In the genomic region with DNA sequence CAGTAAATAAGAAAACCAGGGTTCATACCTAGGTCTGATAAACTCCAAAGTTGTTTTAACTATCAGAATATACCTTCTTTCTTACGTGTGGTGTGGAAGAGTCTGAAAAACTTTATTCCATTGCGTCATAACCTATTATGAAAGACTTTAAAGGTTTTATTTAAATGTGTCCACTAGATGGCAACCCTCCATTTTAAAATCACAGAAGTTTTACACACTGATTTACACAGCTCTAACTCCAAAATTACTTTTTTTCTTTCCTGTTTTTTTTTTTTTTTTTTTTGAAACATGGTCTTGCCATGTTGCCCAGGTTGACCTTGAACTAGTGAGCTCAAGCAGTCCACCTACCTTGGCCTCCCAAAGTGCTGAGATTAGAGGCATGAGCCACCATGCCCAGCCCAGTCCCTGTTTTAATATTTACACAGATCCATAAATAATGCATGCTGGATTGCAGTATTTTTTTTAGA, we compare ENCODE assay signal across 1 cellular context.
TF ChIP-seq lines count a peak whose summit lies in the region.

No MANE protein-coding gene starts in this region.

TF ChIP-seq in K562, 482 proteins besides CTCF, POLR2A, EP300 and RAD21 (continued from another document and continues in another):
- TF ChIP-seq, protein P1, sequence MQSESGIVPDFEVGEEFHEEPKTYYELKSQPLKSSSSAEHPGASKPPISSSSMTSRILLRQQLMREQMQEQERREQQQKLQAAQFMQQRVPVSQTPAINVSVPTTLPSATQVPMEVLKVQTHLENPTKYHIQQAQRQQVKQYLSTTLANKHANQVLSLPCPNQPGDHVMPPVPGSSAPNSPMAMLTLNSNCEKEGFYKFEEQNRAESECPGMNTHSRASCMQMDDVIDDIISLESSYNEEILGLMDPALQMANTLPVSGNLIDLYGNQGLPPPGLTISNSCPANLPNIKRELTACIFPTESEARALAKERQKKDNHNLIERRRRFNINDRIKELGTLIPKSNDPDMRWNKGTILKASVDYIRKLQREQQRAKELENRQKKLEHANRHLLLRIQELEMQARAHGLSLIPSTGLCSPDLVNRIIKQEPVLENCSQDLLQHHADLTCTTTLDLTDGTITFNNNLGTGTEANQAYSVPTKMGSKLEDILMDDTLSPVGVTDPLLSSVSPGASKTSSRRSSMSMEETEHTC (IDR thresholded peaks at IDR 0.05), result no peak
- TF ChIP-seq, protein P2, sequence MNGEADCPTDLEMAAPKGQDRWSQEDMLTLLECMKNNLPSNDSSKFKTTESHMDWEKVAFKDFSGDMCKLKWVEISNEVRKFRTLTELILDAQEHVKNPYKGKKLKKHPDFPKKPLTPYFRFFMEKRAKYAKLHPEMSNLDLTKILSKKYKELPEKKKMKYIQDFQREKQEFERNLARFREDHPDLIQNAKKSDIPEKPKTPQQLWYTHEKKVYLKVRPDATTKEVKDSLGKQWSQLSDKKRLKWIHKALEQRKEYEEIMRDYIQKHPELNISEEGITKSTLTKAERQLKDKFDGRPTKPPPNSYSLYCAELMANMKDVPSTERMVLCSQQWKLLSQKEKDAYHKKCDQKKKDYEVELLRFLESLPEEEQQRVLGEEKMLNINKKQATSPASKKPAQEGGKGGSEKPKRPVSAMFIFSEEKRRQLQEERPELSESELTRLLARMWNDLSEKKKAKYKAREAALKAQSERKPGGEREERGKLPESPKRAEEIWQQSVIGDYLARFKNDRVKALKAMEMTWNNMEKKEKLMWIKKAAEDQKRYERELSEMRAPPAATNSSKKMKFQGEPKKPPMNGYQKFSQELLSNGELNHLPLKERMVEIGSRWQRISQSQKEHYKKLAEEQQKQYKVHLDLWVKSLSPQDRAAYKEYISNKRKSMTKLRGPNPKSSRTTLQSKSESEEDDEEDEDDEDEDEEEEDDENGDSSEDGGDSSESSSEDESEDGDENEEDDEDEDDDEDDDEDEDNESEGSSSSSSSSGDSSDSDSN (IDR thresholded peaks at IDR 0.05; ENCODE audit: borderline replicate concordance in 1 of 2, low read depth in 2 of 2, low read length in 2 of 2), result no peak
- TF ChIP-seq, protein P3, sequence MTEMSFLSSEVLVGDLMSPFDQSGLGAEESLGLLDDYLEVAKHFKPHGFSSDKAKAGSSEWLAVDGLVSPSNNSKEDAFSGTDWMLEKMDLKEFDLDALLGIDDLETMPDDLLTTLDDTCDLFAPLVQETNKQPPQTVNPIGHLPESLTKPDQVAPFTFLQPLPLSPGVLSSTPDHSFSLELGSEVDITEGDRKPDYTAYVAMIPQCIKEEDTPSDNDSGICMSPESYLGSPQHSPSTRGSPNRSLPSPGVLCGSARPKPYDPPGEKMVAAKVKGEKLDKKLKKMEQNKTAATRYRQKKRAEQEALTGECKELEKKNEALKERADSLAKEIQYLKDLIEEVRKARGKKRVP (CRISPR knock-in tag; IDR thresholded peaks at IDR 0.05), result no peak
- no peak for TF ChIP-seq GABPB1 (CRISPR knock-in tag; IDR thresholded peaks at IDR 0.05)
- TF ChIP-seq RUNX1 (IDR thresholded peaks at IDR 0.05; ENCODE audit: low read depth), result no peak
- TF ChIP-seq ERF (CRISPR knock-in tag; IDR thresholded peaks at IDR 0.05), result no peak
- no peak for TF ChIP-seq C11orf30 (IDR thresholded peaks at IDR 0.05; ENCODE audit: low read depth)
- TF ChIP-seq, protein P4, sequence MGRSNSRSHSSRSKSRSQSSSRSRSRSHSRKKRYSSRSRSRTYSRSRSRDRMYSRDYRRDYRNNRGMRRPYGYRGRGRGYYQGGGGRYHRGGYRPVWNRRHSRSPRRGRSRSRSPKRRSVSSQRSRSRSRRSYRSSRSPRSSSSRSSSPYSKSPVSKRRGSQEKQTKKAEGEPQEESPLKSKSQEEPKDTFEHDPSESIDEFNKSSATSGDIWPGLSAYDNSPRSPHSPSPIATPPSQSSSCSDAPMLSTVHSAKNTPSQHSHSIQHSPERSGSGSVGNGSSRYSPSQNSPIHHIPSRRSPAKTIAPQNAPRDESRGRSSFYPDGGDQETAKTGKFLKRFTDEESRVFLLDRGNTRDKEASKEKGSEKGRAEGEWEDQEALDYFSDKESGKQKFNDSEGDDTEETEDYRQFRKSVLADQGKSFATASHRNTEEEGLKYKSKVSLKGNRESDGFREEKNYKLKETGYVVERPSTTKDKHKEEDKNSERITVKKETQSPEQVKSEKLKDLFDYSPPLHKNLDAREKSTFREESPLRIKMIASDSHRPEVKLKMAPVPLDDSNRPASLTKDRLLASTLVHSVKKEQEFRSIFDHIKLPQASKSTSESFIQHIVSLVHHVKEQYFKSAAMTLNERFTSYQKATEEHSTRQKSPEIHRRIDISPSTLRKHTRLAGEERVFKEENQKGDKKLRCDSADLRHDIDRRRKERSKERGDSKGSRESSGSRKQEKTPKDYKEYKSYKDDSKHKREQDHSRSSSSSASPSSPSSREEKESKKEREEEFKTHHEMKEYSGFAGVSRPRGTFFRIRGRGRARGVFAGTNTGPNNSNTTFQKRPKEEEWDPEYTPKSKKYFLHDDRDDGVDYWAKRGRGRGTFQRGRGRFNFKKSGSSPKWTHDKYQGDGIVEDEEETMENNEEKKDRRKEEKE (IDR thresholded peaks at IDR 0.05; ENCODE audit: borderline replicate concordance in 1 of 2, control insufficient read depth in 1 of 2, low read depth in 2 of 2, low read length in 1 of 2), result no peak
- TF ChIP-seq MEIS2 (IDR thresholded peaks at IDR 0.05; ENCODE audit: partially characterized antibody), result no peak
- TF ChIP-seq PTTG1 (tag; IDR thresholded peaks at IDR 0.05; ENCODE audit: low read depth), result no peak
- no peak for TF ChIP-seq RBM34 (IDR thresholded peaks at IDR 0.05; ENCODE audit: borderline replicate concordance, insufficient read depth, low read length)
- TF ChIP-seq, protein P5, sequence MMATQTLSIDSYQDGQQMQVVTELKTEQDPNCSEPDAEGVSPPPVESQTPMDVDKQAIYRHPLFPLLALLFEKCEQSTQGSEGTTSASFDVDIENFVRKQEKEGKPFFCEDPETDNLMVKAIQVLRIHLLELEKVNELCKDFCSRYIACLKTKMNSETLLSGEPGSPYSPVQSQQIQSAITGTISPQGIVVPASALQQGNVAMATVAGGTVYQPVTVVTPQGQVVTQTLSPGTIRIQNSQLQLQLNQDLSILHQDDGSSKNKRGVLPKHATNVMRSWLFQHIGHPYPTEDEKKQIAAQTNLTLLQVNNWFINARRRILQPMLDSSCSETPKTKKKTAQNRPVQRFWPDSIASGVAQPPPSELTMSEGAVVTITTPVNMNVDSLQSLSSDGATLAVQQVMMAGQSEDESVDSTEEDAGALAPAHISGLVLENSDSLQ (IDR thresholded peaks at IDR 0.05), result no peak
- peak; percentile 63 for TF ChIP-seq BRD9 (IDR thresholded peaks at IDR 0.05; ENCODE audit: low read depth, partially characterized antibody)
- 0 out of 2 replicates have a peak, but pooled peaks have one; percentile 65 for TF ChIP-seq NFATC3 (IDR thresholded peaks at IDR 0.05)
- no peak for TF ChIP-seq RBFOX2 (IDR thresholded peaks at IDR 0.05; ENCODE audit: low read depth, low read length)
- TF ChIP-seq FUS (optimal IDR thresholded peaks at IDR 0.05; ENCODE audit: low read depth, low read length), result no peak
- no peak for TF ChIP-seq HDGF (IDR thresholded peaks at IDR 0.05)
- no peak for TF ChIP-seq KHSRP (IDR thresholded peaks at IDR 0.05)
- TF ChIP-seq, protein P6, sequence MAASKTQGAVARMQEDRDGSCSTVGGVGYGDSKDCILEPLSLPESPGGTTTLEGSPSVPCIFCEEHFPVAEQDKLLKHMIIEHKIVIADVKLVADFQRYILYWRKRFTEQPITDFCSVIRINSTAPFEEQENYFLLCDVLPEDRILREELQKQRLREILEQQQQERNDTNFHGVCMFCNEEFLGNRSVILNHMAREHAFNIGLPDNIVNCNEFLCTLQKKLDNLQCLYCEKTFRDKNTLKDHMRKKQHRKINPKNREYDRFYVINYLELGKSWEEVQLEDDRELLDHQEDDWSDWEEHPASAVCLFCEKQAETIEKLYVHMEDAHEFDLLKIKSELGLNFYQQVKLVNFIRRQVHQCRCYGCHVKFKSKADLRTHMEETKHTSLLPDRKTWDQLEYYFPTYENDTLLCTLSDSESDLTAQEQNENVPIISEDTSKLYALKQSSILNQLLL (CRISPR knock-in tag; IDR thresholded peaks at IDR 0.05; ENCODE audit: borderline replicate concordance), result no peak
- 0 out of 2 replicates have a peak, but pooled peaks have one; percentile 29 for TF ChIP-seq NBN (IDR thresholded peaks at IDR 0.05; ENCODE audit: low read depth)
- TF ChIP-seq HDAC8 (tag; IDR thresholded peaks at IDR 0.05), result no peak
- no peak for TF ChIP-seq RBM14 (IDR thresholded peaks at IDR 0.05; ENCODE audit: borderline replicate concordance, insufficient read depth, low read depth, low read length)
- TF ChIP-seq MAFK (IDR thresholded peaks at IDR 0.05; ENCODE audit: low read length), result no peak
- TF ChIP-seq, protein P7, sequence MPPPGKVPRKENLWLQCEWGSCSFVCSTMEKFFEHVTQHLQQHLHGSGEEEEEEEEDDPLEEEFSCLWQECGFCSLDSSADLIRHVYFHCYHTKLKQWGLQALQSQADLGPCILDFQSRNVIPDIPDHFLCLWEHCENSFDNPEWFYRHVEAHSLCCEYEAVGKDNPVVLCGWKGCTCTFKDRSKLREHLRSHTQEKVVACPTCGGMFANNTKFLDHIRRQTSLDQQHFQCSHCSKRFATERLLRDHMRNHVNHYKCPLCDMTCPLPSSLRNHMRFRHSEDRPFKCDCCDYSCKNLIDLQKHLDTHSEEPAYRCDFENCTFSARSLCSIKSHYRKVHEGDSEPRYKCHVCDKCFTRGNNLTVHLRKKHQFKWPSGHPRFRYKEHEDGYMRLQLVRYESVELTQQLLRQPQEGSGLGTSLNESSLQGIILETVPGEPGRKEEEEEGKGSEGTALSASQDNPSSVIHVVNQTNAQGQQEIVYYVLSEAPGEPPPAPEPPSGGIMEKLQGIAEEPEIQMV (tag; conservative IDR thresholded peaks at IDR 0.05; ENCODE audit: low read depth), result no peak
- no peak for TF ChIP-seq ZEB2 (IDR thresholded peaks at IDR 0.05)
- TF ChIP-seq, protein P8, sequence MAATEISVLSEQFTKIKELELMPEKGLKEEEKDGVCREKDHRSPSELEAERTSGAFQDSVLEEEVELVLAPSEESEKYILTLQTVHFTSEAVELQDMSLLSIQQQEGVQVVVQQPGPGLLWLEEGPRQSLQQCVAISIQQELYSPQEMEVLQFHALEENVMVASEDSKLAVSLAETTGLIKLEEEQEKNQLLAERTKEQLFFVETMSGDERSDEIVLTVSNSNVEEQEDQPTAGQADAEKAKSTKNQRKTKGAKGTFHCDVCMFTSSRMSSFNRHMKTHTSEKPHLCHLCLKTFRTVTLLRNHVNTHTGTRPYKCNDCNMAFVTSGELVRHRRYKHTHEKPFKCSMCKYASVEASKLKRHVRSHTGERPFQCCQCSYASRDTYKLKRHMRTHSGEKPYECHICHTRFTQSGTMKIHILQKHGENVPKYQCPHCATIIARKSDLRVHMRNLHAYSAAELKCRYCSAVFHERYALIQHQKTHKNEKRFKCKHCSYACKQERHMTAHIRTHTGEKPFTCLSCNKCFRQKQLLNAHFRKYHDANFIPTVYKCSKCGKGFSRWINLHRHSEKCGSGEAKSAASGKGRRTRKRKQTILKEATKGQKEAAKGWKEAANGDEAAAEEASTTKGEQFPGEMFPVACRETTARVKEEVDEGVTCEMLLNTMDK (IDR thresholded peaks at IDR 0.05; ENCODE audit: borderline replicate concordance, insufficient read depth, low read depth, low read length, poor library complexity, severe bottlenecking), result no peak
- TF ChIP-seq, protein P9, sequence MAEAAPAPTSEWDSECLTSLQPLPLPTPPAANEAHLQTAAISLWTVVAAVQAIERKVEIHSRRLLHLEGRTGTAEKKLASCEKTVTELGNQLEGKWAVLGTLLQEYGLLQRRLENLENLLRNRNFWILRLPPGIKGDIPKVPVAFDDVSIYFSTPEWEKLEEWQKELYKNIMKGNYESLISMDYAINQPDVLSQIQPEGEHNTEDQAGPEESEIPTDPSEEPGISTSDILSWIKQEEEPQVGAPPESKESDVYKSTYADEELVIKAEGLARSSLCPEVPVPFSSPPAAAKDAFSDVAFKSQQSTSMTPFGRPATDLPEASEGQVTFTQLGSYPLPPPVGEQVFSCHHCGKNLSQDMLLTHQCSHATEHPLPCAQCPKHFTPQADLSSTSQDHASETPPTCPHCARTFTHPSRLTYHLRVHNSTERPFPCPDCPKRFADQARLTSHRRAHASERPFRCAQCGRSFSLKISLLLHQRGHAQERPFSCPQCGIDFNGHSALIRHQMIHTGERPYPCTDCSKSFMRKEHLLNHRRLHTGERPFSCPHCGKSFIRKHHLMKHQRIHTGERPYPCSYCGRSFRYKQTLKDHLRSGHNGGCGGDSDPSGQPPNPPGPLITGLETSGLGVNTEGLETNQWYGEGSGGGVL (CRISPR knock-in tag; IDR thresholded peaks at IDR 0.05), result no peak
